25 cellular contexts compared by ENCODE assay signal in genomic region chr13:104641309-104641708, GRCh38.
DNase-seq lines count a peak whose midpoint lies in the region; TF ChIP-seq lines count a peak whose summit lies in the region.
"Had no signal": no experiment of that assay in that cellular context is flagged by ENCODE, and none has a peak within 500 bp of the region (broad histone marks: within the 10 kb centered on the region; RNA-seq: fewer than 3 reads in every experiment).

No MANE protein-coding gene starts in this region.

- no peaks in the 10 kb centered on the region for H3K9me3 Mint-ChIP-seq in mesothelial cell of epicardium
- H3K9me3 Mint-ChIP-seq: activated naive CD8-positive, alpha-beta T cell treated with anti-CD3 and anti-CD28 coated beads, Interleukin-2, amount 10 ng/mL, durations not matched to agents 7 days and 5 days had no signal

- H3K9me3 ChIP-seq in BE2C: no peaks in the 10 kb centered on the region
- H3K9me3 ChIP-seq: BLaER1 treated with 17β-estradiol and CSF1 and Interleukin-3, amounts not matched to agents 10 nM and 100 nM; heart left ventricle; lower lobe of right lung; upper lobe of right lung had no signal

- no peaks in the 10 kb centered on the region for H3K27me3 Mint-ChIP-seq in mesothelial cell of epicardium (ENCODE audit: low read depth)
- H3K27me3 Mint-ChIP-seq: activated CD8-positive, alpha-beta memory T cell treated with anti-CD3 and anti-CD28 coated beads, Interleukin-2, amount 10 ng/mL, durations not matched to agents 7 days and 5 days; activated naive CD8-positive, alpha-beta T cell treated with anti-CD3 and anti-CD28 coated beads, Interleukin-2, amount 10 ng/mL, durations not matched to agents 7 days and 5 days; IgD-negative memory B cell had no signal

- no peaks in the 10 kb centered on the region for H3K36me3 Mint-ChIP-seq in mesothelial cell of epicardium
- H3K36me3 Mint-ChIP-seq: activated CD8-positive, alpha-beta memory T cell treated with anti-CD3 and anti-CD28 coated beads, Interleukin-2, amount 10 ng/mL, durations not matched to agents 7 days and 5 days; activated naive CD8-positive, alpha-beta T cell treated with anti-CD3 and anti-CD28 coated beads, Interleukin-2, amount 10 ng/mL, durations not matched to agents 7 days and 5 days; IgD-negative memory B cell had no signal

- peaks cover 5% of the 10 kb centered on the region for H3K4me1 Mint-ChIP-seq in mesothelial cell of epicardium
- H3K4me1 Mint-ChIP-seq: activated CD8-positive, alpha-beta memory T cell treated with anti-CD3 and anti-CD28 coated beads, Interleukin-2, amount 10 ng/mL, durations not matched to agents 7 days and 5 days; activated naive CD8-positive, alpha-beta T cell treated with anti-CD3 and anti-CD28 coated beads, Interleukin-2, amount 10 ng/mL, durations not matched to agents 7 days and 5 days; IgD-negative memory B cell had no signal

- H3K27me3 ChIP-seq in BE2C (no peaks in the 10 kb centered on the region), brain microvascular endothelial cell (replicated peaks) (no peaks in the 10 kb centered on the region)
- H3K27me3 ChIP-seq: BLaER1 treated with 17β-estradiol and CSF1 and Interleukin-3, amounts not matched to agents 10 nM and 100 nM; heart left ventricle; upper lobe of right lung had no signal

- H3K27ac Mint-ChIP-seq in mesothelial cell of epicardium: no peak overlapping the region
- H3K27ac Mint-ChIP-seq: activated CD8-positive, alpha-beta memory T cell treated with anti-CD3 and anti-CD28 coated beads, Interleukin-2, amount 10 ng/mL, durations not matched to agents 7 days and 5 days; activated naive CD8-positive, alpha-beta T cell treated with anti-CD3 and anti-CD28 coated beads, Interleukin-2, amount 10 ng/mL, durations not matched to agents 7 days and 5 days; IgD-negative memory B cell had no signal

- intact Hi-C loops in head of caudate nucleus (cut with DNase I): no loop called here

- H3K27ac ChIP-seq in brain microvascular endothelial cell: peak overlapping the region; percentile 62
- H3K27ac ChIP-seq: BLaER1 treated with 17β-estradiol and CSF1 and Interleukin-3, amounts not matched to agents 10 nM and 100 nM; heart left ventricle; lower lobe of right lung; upper lobe of right lung had no signal

- TF ChIP-seq CTCF in BE2C (IDR thresholded peaks at IDR 0.05; ENCODE audit: low read depth, low read length): no peak
- TF ChIP-seq CTCF in brain microvascular endothelial cell (IDR thresholded peaks at IDR 0.05; ENCODE audit: low read depth, low read length, missing control alignments): no peak
- no peak for TF ChIP-seq CTCF in mesothelial cell of epicardium (IDR thresholded peaks at IDR 0.05; ENCODE audit: unreplicated experiment)

- DNase-seq in BE2C (peak; percentile 21), NCI-H226 (peak; percentile 4), brain microvascular endothelial cell (peak; percentile 85), left kidney (ENCODE audit: low read depth, low spot score) (peak; percentile 23), OCI-M1 (lab: John Stamatoyannopoulos, UW) (no peak), head of caudate nucleus (no peak), mesothelial cell of epicardium (ENCODE audit: low spot score in 2 of 2, unreplicated experiment in 2 of 2) (no peak)
- DNase-seq in activated naive CD4-positive, alpha-beta T cell treated with Interleukin-2 at 50 U/mL for 16 hours: no peak
- DNase-seq: activated CD4-positive, alpha-beta T cell treated with anti-CD3 and anti-CD28 coated beads for 48 hours; activated CD8-positive, alpha-beta memory T cell treated with anti-CD3 and anti-CD28 coated beads, Interleukin-2, amount 10 ng/mL, durations not matched to agents 7 days and 5 days; activated naive CD8-positive, alpha-beta T cell treated with anti-CD3 and anti-CD28 coated beads, Interleukin-2, amount 10 ng/mL, durations not matched to agents 7 days and 5 days; caudate nucleus; DMS153; H9; heart left ventricle; lower lobe of right lung; MV-4-11; NCI-H187 treated with DMSO at 0.1 percent for 48 hours; NCI-H2227 treated with DMSO at 0.1 percent for 48 hours; NCI-H82; stimulated activated naive CD4-positive, alpha-beta T cell treated with Interleukin-2 at 50 U/mL for 16 hours; T1000; upper lobe of right lung had no signal

- no peak overlapping the region for H3K4me3 Mint-ChIP-seq in mesothelial cell of epicardium
- H3K4me3 Mint-ChIP-seq: activated CD8-positive, alpha-beta memory T cell treated with anti-CD3 and anti-CD28 coated beads, Interleukin-2, amount 10 ng/mL, durations not matched to agents 7 days and 5 days; activated naive CD8-positive, alpha-beta T cell treated with anti-CD3 and anti-CD28 coated beads, Interleukin-2, amount 10 ng/mL, durations not matched to agents 7 days and 5 days; H9; IgD-negative memory B cell had no signal

- H3K4me3 ChIP-seq in BE2C (ENCODE audit: low read depth, low read length) (no peak overlapping the region), brain microvascular endothelial cell (ENCODE audit: low read depth, low read length) (no peak overlapping the region)
- H3K4me3 ChIP-seq: BLaER1 treated with 17β-estradiol and CSF1 and Interleukin-3, amounts not matched to agents 10 nM and 100 nM; heart left ventricle; lower lobe of right lung; upper lobe of right lung had no signal

- in situ Hi-C loops in brain microvascular endothelial cell (cut with HindIII; ENCODE audit: low pct_ligation_motif_present, low sequenced_read_pairs): no loop called here

- no peaks in the 10 kb centered on the region for H3K36me3 ChIP-seq in BE2C
- H3K36me3 ChIP-seq in brain microvascular endothelial cell (replicated peaks): no peaks in the 10 kb centered on the region
- H3K36me3 ChIP-seq: BLaER1 treated with 17β-estradiol and CSF1 and Interleukin-3, amounts not matched to agents 10 nM and 100 nM; heart left ventricle; lower lobe of right lung; upper lobe of right lung had no signal

- H3K4me1 ChIP-seq in BE2C: peaks cover 4% of the 10 kb centered on the region; the same call in 1 of the 2 replicates
- H3K4me1 ChIP-seq: heart left ventricle, lower lobe of right lung, upper lobe of right lung had no signal

Comparison
In these comparisons a context has a peak if more than half of its experiments do, and no peak if none do; other contexts are left out.
1. DNase-seq: peak in BE2C (single experiment), NCI-H226 (single experiment), brain microvascular endothelial cell (single experiment) and left kidney (single experiment); none in OCI-M1 (single experiment), head of caudate nucleus (0 of 42), activated naive CD4-positive, alpha-beta T cell treated with Interleukin-2 at 50 U/mL for 16 hours (single experiment) and mesothelial cell of epicardium (0 of 2).